Comparison of ENCODE assay signal across 8 cellular contexts in the genomic region with DNA sequence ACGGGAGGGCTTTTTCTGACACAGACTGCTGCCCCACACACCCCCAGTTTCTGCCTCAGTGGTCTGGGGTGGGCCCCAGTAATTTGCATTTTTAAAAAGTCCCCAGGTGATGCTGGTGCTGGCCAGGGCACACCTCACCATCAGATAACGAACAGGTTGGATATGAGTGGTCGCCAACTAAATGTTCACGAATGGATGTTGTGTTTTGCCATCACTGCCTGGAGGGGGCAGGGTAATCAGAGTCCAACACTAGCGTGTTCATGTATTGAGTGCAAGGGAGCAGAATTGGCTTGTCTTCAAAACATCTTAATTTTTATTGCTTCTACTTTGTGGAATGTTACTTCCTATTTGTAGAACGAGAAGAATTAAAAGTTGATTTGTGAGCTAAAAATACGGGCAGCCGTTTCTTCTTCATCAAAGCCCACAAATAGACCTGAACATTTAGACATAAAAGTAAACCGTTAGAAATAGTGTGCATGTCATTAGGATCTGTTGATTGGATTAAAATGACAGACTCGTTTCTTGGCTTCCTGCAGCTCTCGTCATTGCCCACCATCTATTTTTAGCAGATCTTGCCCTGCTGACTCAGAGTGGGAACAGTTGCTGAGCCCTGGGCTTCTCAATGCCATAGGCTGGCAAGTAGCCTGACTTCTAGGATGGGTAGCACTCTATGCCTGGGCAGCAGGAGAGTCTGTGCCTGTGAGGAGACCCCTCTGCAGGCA.
DNase-seq lines count a peak whose midpoint lies in the region; ATAC-seq and FAIRE-seq lines count a peak whose summit lies in the region.

No MANE protein-coding gene starts in this region.

- DNase-seq in GM18507 (ENCODE audit: extremely low spot score, insufficient read length, low read depth), result peak; percentile 50
- peak; percentile 83 for DNase-seq in NOMO-1 treated with dmso at 0.1 percent for 144 hours (lab: John Stamatoyannopoulos, UW; ENCODE audit: unreplicated experiment)
- DNase-seq in activated effector memory CD4-positive, alpha-beta T cell treated with Interleukin-2 at 50 U/mL for 16 hours, result peak; percentile 47
- peak; percentile 60 for DNase-seq in glomerular visceral epithelial cell (ENCODE audit: extremely low spot score)
- DNase-seq in stimulated activated CD4-positive, alpha-beta T cell treated with anti-CD3 and anti-CD28 coated beads, Interleukin-12 subunit alpha, Interleukin-12 subunit beta, amount 100 ng/mL, for 48 hours (ENCODE audit: low read depth in 2 of 3, low spot score in 1 of 3), result peak in 2 of 3 donors; percentile 49 to 64
- DNase-seq in SW480 (ENCODE audit: low spot score), result no peak
- no peak for DNase-seq in NCI-H1105 (lab: John Stamatoyannopoulos, UW)

- FAIRE-seq in GM18507 (lab: Jason Lieb, UNC), result peak; percentile 48

- ATAC-seq in HG02763 (IDR thresholded peaks at IDR 0.05; ENCODE audit: unreplicated experiment), result peak; percentile 76

Comparison
In these comparisons a context has a peak if more than half of its experiments do, and no peak if none do; other contexts are left out.
1. DNase-seq: peak in GM18507 (single experiment), NOMO-1 treated with dmso at 0.1 percent for 144 hours (single experiment), activated effector memory CD4-positive, alpha-beta T cell treated with Interleukin-2 at 50 U/mL for 16 hours (single experiment), glomerular visceral epithelial cell (single experiment) and stimulated activated CD4-positive, alpha-beta T cell treated with anti-CD3 and anti-CD28 coated beads, Interleukin-12 subunit alpha, Interleukin-12 subunit beta, amount 100 ng/mL, for 48 hours (2 of 3); none in SW480 (single experiment) and NCI-H1105 (single experiment).